13 cellular contexts compared by ENCODE assay signal in the genomic region with DNA sequence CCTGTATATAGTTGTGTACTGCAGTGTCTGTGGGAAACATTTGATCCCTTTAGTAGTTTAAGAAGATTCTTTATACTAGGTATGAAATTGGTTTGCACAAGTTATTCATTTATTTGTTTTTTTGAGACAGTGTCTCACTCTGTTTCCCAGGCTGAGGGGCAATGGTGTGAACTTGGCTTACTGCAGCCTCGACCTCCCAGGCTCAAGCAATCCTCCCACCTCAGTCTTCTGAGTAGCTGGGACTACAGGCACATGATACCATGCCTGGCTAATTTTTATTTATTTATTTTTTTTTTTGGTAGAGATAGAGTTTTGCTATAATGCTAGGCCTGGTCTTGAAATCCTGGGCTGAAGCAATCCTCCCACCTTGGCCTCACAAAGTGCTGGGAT.
"Had no signal": no experiment of that assay in that cellular context is flagged by ENCODE, and none has a peak within 500 bp of the region (broad histone marks: within the 10 kb centered on the region; RNA-seq: fewer than 3 reads in every experiment).

No MANE protein-coding gene starts in this region.

- H3K9me3 ChIP-seq: ovary, stomach, thoracic aorta had no signal

- H3K4me1 ChIP-seq: stomach had no signal

- H3K4me3 ChIP-seq: ovary, stomach, thoracic aorta had no signal

- H3K27me3 ChIP-seq: ovary, stomach had no signal

- ATAC-seq: activated CD4-positive, alpha-beta T cell treated with anti-CD3 and anti-CD28 coated beads for 36 hours; activated CD8-positive, alpha-beta T cell treated with anti-CD3 and anti-CD28 coated beads, Interleukin-2, amount 10 ng/mL, durations not matched to agents 7 days and 5 days; activated naive CD8-positive, alpha-beta T cell treated with anti-CD3 and anti-CD28 coated beads, Interleukin-2, amount 50 U/mL, for 24 hours; T-cell had no signal

- DNase-seq: activated CD4-positive, alpha-beta T cell treated with anti-CD3 and anti-CD28 coated beads for 36 hours; activated CD8-positive, alpha-beta memory T cell treated with anti-CD3 and anti-CD28 coated beads, Interleukin-2, amount 50 U/mL, for 48 hours; activated CD8-positive, alpha-beta T cell treated with anti-CD3 and anti-CD28 coated beads, Interleukin-2, amount 10 ng/mL, durations not matched to agents 7 days and 5 days; activated naive CD4-positive, alpha-beta T cell treated with Interleukin-2 at 50 U/mL for 16 hours; activated naive CD8-positive, alpha-beta T cell treated with anti-CD3 and anti-CD28 coated beads, Interleukin-2, amount 50 U/mL, for 24 hours; central memory CD4-positive, alpha-beta T cell; effector memory CD4-positive, alpha-beta T cell; ovary; stimulated activated CD4-positive, alpha-beta T cell treated with anti-CD3 and anti-CD28 coated beads, Interleukin-4, amount 100 ng/mL, for 4 hours; stomach; T-cell had no signal

- H3K36me3 ChIP-seq: ovary, stomach, thoracic aorta had no signal

- H3K27ac ChIP-seq: ovary, stomach, thoracic aorta, VCaP had no signal
